In genomic region chr13:65410791-65411190, GRCh38 we compare ENCODE assay signal across 8 cellular contexts.
"Had no signal": no experiment of that assay in that cellular context is flagged by ENCODE, and none has a peak within 500 bp of the region (broad histone marks: within the 10 kb centered on the region; RNA-seq: fewer than 3 reads in every experiment).

No MANE protein-coding gene starts in this region.

- H3K4me3 ChIP-seq: GM23248, HAP-1, K562 had no signal

- H2AFZ ChIP-seq: GM23248 had no signal

- H3K36me3 ChIP-seq: HAP-1 had no signal

- FAIRE-seq: HTR-8/SVneo, K562 had no signal

- ATAC-seq: HCT116, K562 had no signal

- H3K9ac ChIP-seq: GM23248 had no signal

- H3K27ac ChIP-seq: GM23248 had no signal

- DNase-seq: GM23248, GOT3, H7, KG1 had no signal

- H3K9me3 ChIP-seq: HAP-1 had no signal

- H3K4me1 ChIP-seq: HAP-1 had no signal
